In genomic region chr2:98478861-98479770, GRCh38 we compare ENCODE assay signal across 9 cellular contexts. TPM values are rescaled to one million over a fixed set of nuclear protein-coding genes. Genes with fewer than 3 reads are reported as not detected.
DNase-seq lines count a peak whose midpoint lies in the region; ATAC-seq lines count a peak whose summit lies in the region.
"Had no signal": no experiment of that assay in that cellular context is flagged by ENCODE, and none has a peak within 500 bp of the region (broad histone marks: within the 10 kb centered on the region; RNA-seq: fewer than 3 reads in every experiment).

No MANE protein-coding gene starts in this region.

- H3K4me1 Mint-ChIP-seq in activated naive CD4-positive, alpha-beta T cell treated with anti-CD3 and anti-CD28 coated beads, Interleukin-2, amount 50 U/mL, for 24 hours: peaks cover 99% of the 10 kb centered on the region
- H3K4me1 Mint-ChIP-seq in naive B cell: peaks cover 39 to 57% (median 50%) of the 10 kb centered on the region in 3 donors

- H3K27ac Mint-ChIP-seq in activated naive CD4-positive, alpha-beta T cell treated with anti-CD3 and anti-CD28 coated beads, Interleukin-2, amount 50 U/mL, for 24 hours: peak overlapping the region; percentile 71
- H3K27ac Mint-ChIP-seq in naive B cell: peak overlapping the region in 2 of 6 donors; percentile 44 to 51

- ATAC-seq in naive B cell (ENCODE audit: low read depth in 2 of 2) (peak; percentile 41 to 61), GM21360 (IDR thresholded peaks at IDR 0.05; ENCODE audit: unreplicated experiment) (no peak), GM21723 (IDR thresholded peaks at IDR 0.05; ENCODE audit: unreplicated experiment) (no peak), HG02938 (IDR thresholded peaks at IDR 0.05; ENCODE audit: unreplicated experiment) (no peak)

- peak overlapping the region; percentile 26 for H3K4me3 Mint-ChIP-seq in activated naive CD4-positive, alpha-beta T cell treated with anti-CD3 and anti-CD28 coated beads, Interleukin-2, amount 50 U/mL, for 24 hours
- peak overlapping the region in 1 of 8 donors; percentile 14 for H3K4me3 Mint-ChIP-seq in naive B cell
- H3K4me3 Mint-ChIP-seq: nephron progenitor cell had no signal

- no peaks in the 10 kb centered on the region for H3K9me3 Mint-ChIP-seq in activated naive CD4-positive, alpha-beta T cell treated with anti-CD3 and anti-CD28 coated beads, Interleukin-2, amount 50 U/mL, for 24 hours
- no peaks in the 10 kb centered on the region for H3K9me3 Mint-ChIP-seq in naive B cell
- H3K9me3 Mint-ChIP-seq: nephron progenitor cell had no signal

- DNase-seq in GDM1 (lab: John Stamatoyannopoulos, UW) (peak; percentile 20), MV-4-11 (lab: John Stamatoyannopoulos, UW) (peak; percentile 52), naive B cell (no peak), NCI-H2227 (lab: John Stamatoyannopoulos, UW; ENCODE audit: unreplicated experiment) (no peak)
- DNase-seq: nephron progenitor cell had no signal

- peaks cover 3% of the 10 kb centered on the region for H3K36me3 Mint-ChIP-seq in activated naive CD4-positive, alpha-beta T cell treated with anti-CD3 and anti-CD28 coated beads, Interleukin-2, amount 50 U/mL, for 24 hours
- no peaks in the 10 kb centered on the region for H3K36me3 Mint-ChIP-seq in naive B cell

- no peaks in the 10 kb centered on the region for H3K27me3 Mint-ChIP-seq in activated naive CD4-positive, alpha-beta T cell treated with anti-CD3 and anti-CD28 coated beads, Interleukin-2, amount 50 U/mL, for 24 hours
- peaks cover 0 to 12% (median 12%) of the 10 kb centered on the region in 3 donors for H3K27me3 Mint-ChIP-seq in naive B cell

RNA-seq across cellular contexts. Expression of gene INPP4A, which starts 34.5 kb away (rescaled TPM):
- 1 to 10 TPM; 1.8 to 4.3 (median 2.9) TPM for polyA plus RNA-seq in naive B cell (ENCODE audit: low read depth in 6 of 6)

Comparison
In these comparisons a context has a peak if more than half of its experiments do, and no peak if none do; other contexts are left out.
1. DNase-seq: peak in GDM1 (single experiment) and MV-4-11 (single experiment); none in naive B cell (single experiment) and NCI-H2227 (single experiment).
2. ATAC-seq: peak in naive B cell (2 of 2); none in GM21360 (single experiment), GM21723 (single experiment) and HG02938 (single experiment).